Comparison of ENCODE assay signal across 9 cellular contexts in genomic region chr7:149720372-149721083, GRCh38. TPM values are rescaled to one million over a fixed set of nuclear protein-coding genes. Genes with fewer than 3 reads are reported as not detected.
A peak's percentile ranks its signal among the peaks of the same experiment; 100 is the strongest.
DNase-seq lines count a peak whose midpoint lies in the region; ATAC-seq and TF ChIP-seq lines count a peak whose summit lies in the region.
"Had no signal": no experiment of that assay in that cellular context is flagged by ENCODE, and none has a peak within 500 bp of the region (broad histone marks: within the 10 kb centered on the region; RNA-seq: fewer than 3 reads in every experiment).

No MANE protein-coding gene starts in this region.

- H3K27ac ChIP-seq in spleen, result no peak overlapping the region
- H3K27ac ChIP-seq in neural progenitor cell, result no peak overlapping the region

- peak; percentile 82 for DNase-seq in SK-MEL-5 (ENCODE audit: low read depth, low spot score)
- DNase-seq in hypothalamus (lab: John Stamatoyannopoulos, UW), result peak in 46 of 51 donors; percentile 17 to 96 (median 78)
- peak; percentile 73 for DNase-seq in spleen
- no peak for DNase-seq in neural progenitor cell (ENCODE audit: low spot score)
- no peak for DNase-seq in activated naive CD4-positive, alpha-beta T cell treated with anti-CD3 and anti-CD28 coated beads, Interleukin-2, amount 10 ng/mL, durations not matched to agents 7 days and 5 days
- DNase-seq: PC-3 had no signal

- no peak overlapping the region for H3K9ac ChIP-seq in neural progenitor cell

- CTCF ChIA-PET in activated naive CD4-positive, alpha-beta T cell treated with anti-CD3 and anti-CD28 coated beads, Interleukin-2, amount 10 ng/mL, durations not matched to agents 7 days and 5 days (lab: Charles Lee), result no interaction called here

- TF ChIP-seq POLR2A in spleen (IDR thresholded peaks at IDR 0.05), result no peak

- H3K4me2 ChIP-seq in neural progenitor cell, result no peak overlapping the region

- peaks cover 6% of the 10 kb centered on the region for H3K36me3 Mint-ChIP-seq in neural progenitor cell
- peaks cover 2% of the 10 kb centered on the region for H3K36me3 Mint-ChIP-seq in activated naive CD4-positive, alpha-beta T cell treated with anti-CD3 and anti-CD28 coated beads, Interleukin-2, amount 10 ng/mL, durations not matched to agents 7 days and 5 days

- H3K27me3 ChIP-seq in spleen (replicated peaks in 1 of 7) (no peaks in the 10 kb centered on the region), neural progenitor cell (no peaks in the 10 kb centered on the region)

- H3K9me3 ChIP-seq in spleen, result no peaks in the 10 kb centered on the region
- no peaks in the 10 kb centered on the region for H3K9me3 ChIP-seq in neural progenitor cell (ENCODE audit: low read depth)

- H2AFZ ChIP-seq in neural progenitor cell (replicated peaks), result no peak overlapping the region

- WGBS in spleen, 5 donors, result 79 to 89% (median 88%) methylated on average over 17 to 22 of the region's 22 CpGs

- H3K4me1 ChIP-seq in spleen (peaks cover 2 to 31% (median 6%) of the 10 kb centered on the region in 6 donors), neural progenitor cell (peaks cover 5% of the 10 kb centered on the region)

- H3K4me3 ChIP-seq in spleen (no peak overlapping the region), neural progenitor cell (no peak overlapping the region)

- peaks cover 8% of the 10 kb centered on the region for H3K27me3 Mint-ChIP-seq in neural progenitor cell (ENCODE audit: insufficient read depth, low read depth)
- no peaks in the 10 kb centered on the region for H3K27me3 Mint-ChIP-seq in activated naive CD4-positive, alpha-beta T cell treated with anti-CD3 and anti-CD28 coated beads, Interleukin-2, amount 10 ng/mL, durations not matched to agents 7 days and 5 days

- in situ Hi-C loops in SK-MEL-5 (cut with HindIII; ENCODE audit: low pct_unique_long_range_greater_than_20kb, low sequenced_read_pairs), result no loop called here

- no peaks in the 10 kb centered on the region for H3K9me3 Mint-ChIP-seq in neural progenitor cell
- no peaks in the 10 kb centered on the region for H3K9me3 Mint-ChIP-seq in activated naive CD4-positive, alpha-beta T cell treated with anti-CD3 and anti-CD28 coated beads, Interleukin-2, amount 10 ng/mL, durations not matched to agents 7 days and 5 days

- intact Hi-C loops in spleen (cut with DNase I; ENCODE audit: low total_unique reads), result no loop called here

- H3K27ac Mint-ChIP-seq in neural progenitor cell, result no peak overlapping the region
- H3K27ac Mint-ChIP-seq in activated naive CD4-positive, alpha-beta T cell treated with anti-CD3 and anti-CD28 coated beads, Interleukin-2, amount 10 ng/mL, durations not matched to agents 7 days and 5 days, result no peak overlapping the region

- H3K4me3 Mint-ChIP-seq in neural progenitor cell, result no peak overlapping the region
- H3K4me3 Mint-ChIP-seq in activated naive CD4-positive, alpha-beta T cell treated with anti-CD3 and anti-CD28 coated beads, Interleukin-2, amount 10 ng/mL, durations not matched to agents 7 days and 5 days, result no peak overlapping the region

- H3F3A ChIP-seq in neural progenitor cell (ENCODE audit: low read depth), result no peaks in the 10 kb centered on the region

- H3K36me3 ChIP-seq in spleen, result peaks cover 0 to 66% (median 47%) of the 10 kb centered on the region in 6 donors
- H3K36me3 ChIP-seq in neural progenitor cell, result no peaks in the 10 kb centered on the region

- ATAC-seq in GM21423 (IDR thresholded peaks at IDR 0.05; ENCODE audit: unreplicated experiment) (peak; percentile 39), HG03378 (IDR thresholded peaks at IDR 0.05; ENCODE audit: unreplicated experiment) (no peak), esophagus mucosa (no peak)
- ATAC-seq: PC-3 had no signal

- peaks cover 12% of the 10 kb centered on the region for H3K79me2 ChIP-seq in neural progenitor cell (ENCODE audit: low read depth)

- peaks cover 11% of the 10 kb centered on the region for H4K20me1 ChIP-seq in neural progenitor cell (ENCODE audit: low read depth)

- peaks cover 13% of the 10 kb centered on the region for H3K4me1 Mint-ChIP-seq in neural progenitor cell
- peaks cover 12% of the 10 kb centered on the region for H3K4me1 Mint-ChIP-seq in activated naive CD4-positive, alpha-beta T cell treated with anti-CD3 and anti-CD28 coated beads, Interleukin-2, amount 10 ng/mL, durations not matched to agents 7 days and 5 days

- TF ChIP-seq CTCF in spleen (IDR thresholded peaks at IDR 0.05 in 8 of 11, conservative IDR thresholded peaks at IDR 0.05 in 3 of 11) (no peak), neural progenitor cell (IDR thresholded peaks at IDR 0.05) (no peak)

RNA-seq across cellular contexts. Expression of gene ZNF467, which starts 52.9 kb away (rescaled TPM):
- total RNA-seq in SK-MEL-5 (2014; rRNA removed; shearing (Covaris generic)), result 0.13 TPM in 1 of 2 replicates, not detected in the other
- 0.95 and 1.5 TPM in 2 replicates for polyA plus RNA-seq in SK-MEL-5 (2015; cell fraction: cytosol; rRNA removed)
- polyA plus RNA-seq in SK-MEL-5 (2015; cell fraction: nucleus; rRNA removed), result 1.3 and 2.7 TPM in 2 replicates
- total RNA-seq in spleen, result 10 to 100 TPM; 25.5 to 48.5 (median 37.6) TPM
- 10 to 100 TPM in 2 of 3 donors, 1 to 10 TPM in 1; 6.0 to 15.2 (median 12.8) TPM for polyA plus RNA-seq in spleen
- 0.17 and 1.7 TPM in 2 replicates for total RNA-seq in neural progenitor cell (ENCODE audit: low replicate concordance)
- total RNA-seq in esophagus mucosa, result 3.6 TPM

Comparison
In these comparisons a context has a peak if more than half of its experiments do, and no peak if none do; other contexts are left out.
1. DNase-seq: peak in SK-MEL-5 (single experiment), hypothalamus (46 of 51) and spleen (single experiment); none in neural progenitor cell (single experiment) and activated naive CD4-positive, alpha-beta T cell treated with anti-CD3 and anti-CD28 coated beads, Interleukin-2, amount 10 ng/mL, durations not matched to agents 7 days and 5 days (single experiment).